In the genomic region with DNA sequence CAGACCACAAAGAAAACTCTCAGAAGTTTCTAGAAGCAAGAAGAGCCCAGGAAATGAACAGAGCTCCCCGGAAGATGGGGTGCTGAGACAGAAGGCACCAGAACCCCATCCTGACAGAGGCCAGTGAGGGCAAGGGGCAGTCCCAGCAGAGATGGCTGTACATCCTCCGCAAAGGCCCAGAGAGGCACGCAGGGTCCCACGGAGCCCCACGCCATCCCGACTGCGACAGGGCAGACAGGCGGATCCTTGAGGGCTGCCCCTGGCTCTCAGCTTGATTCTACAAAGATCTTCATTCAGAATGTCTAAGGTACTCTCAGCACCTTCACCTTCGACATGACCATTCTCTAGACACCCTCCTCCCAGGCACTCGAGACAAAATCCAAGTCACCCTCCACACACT, we compare ENCODE assay signal across 15 cellular contexts.
A peak's percentile ranks its signal among the peaks of the same experiment; 100 is the strongest.
DNase-seq lines count a peak whose midpoint lies in the region; ATAC-seq and TF ChIP-seq lines count a peak whose summit lies in the region.
"Had no signal": no experiment of that assay in that cellular context is flagged by ENCODE, and none has a peak within 500 bp of the region (broad histone marks: within the 10 kb centered on the region; RNA-seq: fewer than 3 reads in every experiment).

No MANE protein-coding gene starts in this region.

- no peak overlapping the region for H3K4me3 Mint-ChIP-seq in natural killer cell treated with Interleukin-12 subunit alpha and Interleukin-12 subunit beta and Interleukin-15 and Interleukin-18, amount 100 ng/mL, for 72 hours
- no peak overlapping the region for H3K4me3 Mint-ChIP-seq in natural killer cell
- H3K4me3 Mint-ChIP-seq in endodermal cell, result no peak overlapping the region
- no peak overlapping the region for H3K4me3 Mint-ChIP-seq in neural progenitor cell
- no peak overlapping the region for H3K4me3 Mint-ChIP-seq in activated T-cell treated with anti-CD3 and anti-CD28 coated beads, Interleukin-2, amount 50 U/mL, for 72 hours
- no peak overlapping the region for H3K4me3 Mint-ChIP-seq in mesothelial cell of epicardium
- H3K4me3 Mint-ChIP-seq: CD4-positive, alpha-beta T cell; IgD-negative memory B cell had no signal

- 0 out of 2 replicates have a peak, but pooled peaks cover 3% of the 10 kb centered on the region for H4K20me1 ChIP-seq in PC-3 (ENCODE audit: low read length)
- peaks cover 6% of the 10 kb centered on the region for H4K20me1 ChIP-seq in neural progenitor cell (ENCODE audit: low read depth)

- CTCF ChIA-PET in PC-3 (lab: Charles Lee), result no interaction called here

- H3K9me3 Mint-ChIP-seq in natural killer cell treated with Interleukin-12 subunit alpha and Interleukin-12 subunit beta and Interleukin-15 and Interleukin-18, amount 100 ng/mL, for 72 hours, result no peaks in the 10 kb centered on the region
- no peaks in the 10 kb centered on the region for H3K9me3 Mint-ChIP-seq in natural killer cell
- H3K9me3 Mint-ChIP-seq in endodermal cell, result no peaks in the 10 kb centered on the region
- peaks cover 9% of the 10 kb centered on the region for H3K9me3 Mint-ChIP-seq in neural progenitor cell
- no peaks in the 10 kb centered on the region for H3K9me3 Mint-ChIP-seq in activated T-cell treated with anti-CD3 and anti-CD28 coated beads, Interleukin-2, amount 50 U/mL, for 72 hours
- H3K9me3 Mint-ChIP-seq in mesothelial cell of epicardium, result no peaks in the 10 kb centered on the region
- H3K9me3 Mint-ChIP-seq: CD4-positive, alpha-beta T cell; IgD-negative memory B cell had no signal

- H3K36me3 ChIP-seq in PC-3 (ENCODE audit: low read depth, low read length), result peaks cover 15% of the 10 kb centered on the region
- H3K36me3 ChIP-seq in endodermal cell (ENCODE audit: control insufficient read depth, insufficient read depth, low read length), result peaks cover 72% of the 10 kb centered on the region
- H3K36me3 ChIP-seq in neural progenitor cell, result no peaks in the 10 kb centered on the region

- no peak overlapping the region for H3K4me2 ChIP-seq in PC-3 (ENCODE audit: low read length)
- no peak overlapping the region for H3K4me2 ChIP-seq in neural progenitor cell

- TF ChIP-seq CTCF in natural killer cell (IDR thresholded peaks at IDR 0.05) (no peak), PC-3 (conservative IDR thresholded peaks at IDR 0.05; ENCODE audit: low read depth, low read length) (no peak), endodermal cell (conservative IDR thresholded peaks at IDR 0.05) (no peak), neural progenitor cell (IDR thresholded peaks at IDR 0.05) (no peak), mesothelial cell of epicardium (IDR thresholded peaks at IDR 0.05; ENCODE audit: unreplicated experiment) (no peak)

- H2AFZ ChIP-seq in PC-3 (ENCODE audit: low read length) (no peak overlapping the region), neural progenitor cell (replicated peaks) (no peak overlapping the region)
- H2AFZ ChIP-seq: GM23248 had no signal

- H3F3A ChIP-seq in PC-3 (ENCODE audit: low read length, unreplicated experiment), result no peaks in the 10 kb centered on the region
- no peaks in the 10 kb centered on the region for H3F3A ChIP-seq in neural progenitor cell (ENCODE audit: low read depth)

- no peaks in the 10 kb centered on the region for H3K36me3 Mint-ChIP-seq in natural killer cell treated with Interleukin-12 subunit alpha and Interleukin-12 subunit beta and Interleukin-15 and Interleukin-18, amount 100 ng/mL, for 72 hours
- H3K36me3 Mint-ChIP-seq in natural killer cell, result no peaks in the 10 kb centered on the region
- peaks cover 54% of the 10 kb centered on the region for H3K36me3 Mint-ChIP-seq in endodermal cell (ENCODE audit: low read depth)
- H3K36me3 Mint-ChIP-seq in neural progenitor cell, result peaks cover 60% of the 10 kb centered on the region
- no peaks in the 10 kb centered on the region for H3K36me3 Mint-ChIP-seq in activated T-cell treated with anti-CD3 and anti-CD28 coated beads, Interleukin-2, amount 50 U/mL, for 72 hours (ENCODE audit: insufficient read depth in 2 of 2)
- peaks cover 20% of the 10 kb centered on the region for H3K36me3 Mint-ChIP-seq in mesothelial cell of epicardium
- H3K36me3 Mint-ChIP-seq: IgD-negative memory B cell had no signal

- POLR2A ChIA-PET in PC-3 (lab: Charles Lee; ENCODE audit: unreplicated experiment), result no interaction called here

- no peaks in the 10 kb centered on the region for H3K4me1 Mint-ChIP-seq in natural killer cell treated with Interleukin-12 subunit alpha and Interleukin-12 subunit beta and Interleukin-15 and Interleukin-18, amount 100 ng/mL, for 72 hours (ENCODE audit: low read depth in 2 of 2)
- H3K4me1 Mint-ChIP-seq in natural killer cell (no peaks in the 10 kb centered on the region), endodermal cell (peaks cover 17% of the 10 kb centered on the region), neural progenitor cell (peaks cover 28% of the 10 kb centered on the region), mesothelial cell of epicardium (peaks cover 8% of the 10 kb centered on the region)
- no peaks in the 10 kb centered on the region for H3K4me1 Mint-ChIP-seq in activated T-cell treated with anti-CD3 and anti-CD28 coated beads, Interleukin-2, amount 50 U/mL, for 72 hours (ENCODE audit: low read depth)
- H3K4me1 Mint-ChIP-seq: IgD-negative memory B cell had no signal

- H3K9me3 ChIP-seq in PC-3 (ENCODE audit: low read length), result no peaks in the 10 kb centered on the region
- no peaks in the 10 kb centered on the region for H3K9me3 ChIP-seq in endodermal cell (ENCODE audit: control insufficient read depth, low read length)
- H3K9me3 ChIP-seq in neural progenitor cell (ENCODE audit: low read depth), result no peaks in the 10 kb centered on the region
- H3K9me3 ChIP-seq: Caco-2 had no signal

- no peak for ATAC-seq in natural killer cell treated with Interleukin-12 subunit alpha and Interleukin-12 subunit beta and Interleukin-15 and Interleukin-18, amount 100 ng/mL, for 72 hours
- no peak for ATAC-seq in natural killer cell
- ATAC-seq in PC-3, result no peak
- ATAC-seq in activated T-cell treated with anti-CD3 and anti-CD28 coated beads, Interleukin-2, amount 50 U/mL, for 72 hours (replicated peaks in 1 of 2), result no peak
- no peak for ATAC-seq in HG03378 (IDR thresholded peaks at IDR 0.05; ENCODE audit: unreplicated experiment)
- ATAC-seq: HepG2 had no signal

- no peak overlapping the region for H3K27ac Mint-ChIP-seq in natural killer cell treated with Interleukin-12 subunit alpha and Interleukin-12 subunit beta and Interleukin-15 and Interleukin-18, amount 100 ng/mL, for 72 hours
- no peak overlapping the region for H3K27ac Mint-ChIP-seq in natural killer cell
- H3K27ac Mint-ChIP-seq in endodermal cell, result peak overlapping the region; percentile 22
- peak overlapping the region; percentile 79 for H3K27ac Mint-ChIP-seq in neural progenitor cell
- H3K27ac Mint-ChIP-seq in activated T-cell treated with anti-CD3 and anti-CD28 coated beads, Interleukin-2, amount 50 U/mL, for 72 hours, result no peak overlapping the region
- no peak overlapping the region for H3K27ac Mint-ChIP-seq in mesothelial cell of epicardium
- H3K27ac Mint-ChIP-seq: CD4-positive, alpha-beta T cell; IgD-negative memory B cell had no signal

- BruUV-seq in PC-3 (replicated peaks; lab: Mats Ljungman, UMichigan), result TSS peak; percentile 6

- H3K79me2 ChIP-seq in PC-3 (ENCODE audit: low read length), result no peaks in the 10 kb centered on the region
- no peaks in the 10 kb centered on the region for H3K79me2 ChIP-seq in neural progenitor cell (ENCODE audit: low read depth)

- H3K27me3 Mint-ChIP-seq in natural killer cell treated with Interleukin-12 subunit alpha and Interleukin-12 subunit beta and Interleukin-15 and Interleukin-18, amount 100 ng/mL, for 72 hours, result peaks cover 8 to 11% of the 10 kb centered on the region in 2 donors
- H3K27me3 Mint-ChIP-seq in natural killer cell (ENCODE audit: low read depth in 2 of 2) (peaks cover 5 to 14% of the 10 kb centered on the region in 2 donors), endodermal cell (ENCODE audit: insufficient read depth) (no peaks in the 10 kb centered on the region), neural progenitor cell (ENCODE audit: insufficient read depth, low read depth) (peaks cover 5% of the 10 kb centered on the region), mesothelial cell of epicardium (ENCODE audit: low read depth) (no peaks in the 10 kb centered on the region)
- no peaks in the 10 kb centered on the region for H3K27me3 Mint-ChIP-seq in activated T-cell treated with anti-CD3 and anti-CD28 coated beads, Interleukin-2, amount 50 U/mL, for 72 hours (ENCODE audit: low read depth)
- H3K27me3 Mint-ChIP-seq: CD4-positive, alpha-beta T cell had no signal

- peak; percentile 56 for DNase-seq in natural killer cell treated with Interleukin-12 subunit alpha and Interleukin-12 subunit beta and Interleukin-15 and Interleukin-18, amount 100 ng/mL, for 72 hours (ENCODE audit: low spot score)
- DNase-seq in natural killer cell, result no peak
- DNase-seq in PC-3, result no peak
- DNase-seq in endodermal cell, result no peak
- no peak for DNase-seq in neural progenitor cell (ENCODE audit: low spot score)
- no peak for DNase-seq in activated T-cell treated with anti-CD3 and anti-CD28 coated beads, Interleukin-2, amount 50 U/mL, for 72 hours
- DNase-seq in mesothelial cell of epicardium (ENCODE audit: low spot score in 2 of 2, unreplicated experiment in 2 of 2), result no peak
- DNase-seq: 8988T; Caco-2; CD4-positive, alpha-beta T cell; GM23248 had no signal

- H3K9ac ChIP-seq in PC-3 (ENCODE audit: low read length) (no peak overlapping the region), endodermal cell (ENCODE audit: extremely low read depth, low read length, poor library complexity, severe bottlenecking) (no peak overlapping the region), neural progenitor cell (no peak overlapping the region)
- H3K9ac ChIP-seq: GM23248 had no signal

- H3K27me3 ChIP-seq in PC-3 (ENCODE audit: low read length), result no peaks in the 10 kb centered on the region
- H3K27me3 ChIP-seq in endodermal cell (ENCODE audit: control insufficient read depth, insufficient read depth, low read length, poor library complexity, severe bottlenecking), result no peaks in the 10 kb centered on the region
- H3K27me3 ChIP-seq in neural progenitor cell, result no peaks in the 10 kb centered on the region

- no peaks in the 10 kb centered on the region for H3K9me2 ChIP-seq in PC-3 (replicated peaks; ENCODE audit: low read length)

- H3K4me3 ChIP-seq in PC-3 (ENCODE audit: low read length) (no peak overlapping the region), endodermal cell (ENCODE audit: low read length) (no peak overlapping the region), neural progenitor cell (no peak overlapping the region)
- H3K4me3 ChIP-seq: GM23248 had no signal

- intact Hi-C loops in natural killer cell (cut with micrococcal nuclease) (no loop called here), PC-3 (cut with micrococcal nuclease) (no loop called here)

- H3K27ac ChIP-seq in PC-3 (ENCODE audit: low read length), result no peak overlapping the region
- H3K27ac ChIP-seq in endodermal cell (ENCODE audit: low read depth, low read length), result no peak overlapping the region
- H3K27ac ChIP-seq in neural progenitor cell, result no peak overlapping the region
- H3K27ac ChIP-seq: C4-2B, GM23248 had no signal

- 90 to 96% methylated on average over 2 to 10 of the region's 10 CpGs for WGBS in endodermal cell (ENCODE audit: insufficient coverage in 1 of 2, insufficient read length in 1 of 2), 2 experiments

- H3K4me1 ChIP-seq in PC-3 (ENCODE audit: insufficient read depth, low read length) (no peaks in the 10 kb centered on the region), endodermal cell (ENCODE audit: control insufficient read depth, insufficient read depth, low read length) (peaks cover 7% of the 10 kb centered on the region), neural progenitor cell (peaks cover 8% of the 10 kb centered on the region)

Comparison
In these comparisons a context has a peak if more than half of its experiments do, and no peak if none do; other contexts are left out.
1. H3K27ac Mint-ChIP-seq: peak in endodermal cell (single experiment) and neural progenitor cell (single experiment); none in natural killer cell treated with Interleukin-12 subunit alpha and Interleukin-12 subunit beta and Interleukin-15 and Interleukin-18, amount 100 ng/mL, for 72 hours (0 of 2), natural killer cell (0 of 2), activated T-cell treated with anti-CD3 and anti-CD28 coated beads, Interleukin-2, amount 50 U/mL, for 72 hours (single experiment) and mesothelial cell of epicardium (single experiment).